ENCODE assay signal across 8 cellular contexts in the genomic region with DNA sequence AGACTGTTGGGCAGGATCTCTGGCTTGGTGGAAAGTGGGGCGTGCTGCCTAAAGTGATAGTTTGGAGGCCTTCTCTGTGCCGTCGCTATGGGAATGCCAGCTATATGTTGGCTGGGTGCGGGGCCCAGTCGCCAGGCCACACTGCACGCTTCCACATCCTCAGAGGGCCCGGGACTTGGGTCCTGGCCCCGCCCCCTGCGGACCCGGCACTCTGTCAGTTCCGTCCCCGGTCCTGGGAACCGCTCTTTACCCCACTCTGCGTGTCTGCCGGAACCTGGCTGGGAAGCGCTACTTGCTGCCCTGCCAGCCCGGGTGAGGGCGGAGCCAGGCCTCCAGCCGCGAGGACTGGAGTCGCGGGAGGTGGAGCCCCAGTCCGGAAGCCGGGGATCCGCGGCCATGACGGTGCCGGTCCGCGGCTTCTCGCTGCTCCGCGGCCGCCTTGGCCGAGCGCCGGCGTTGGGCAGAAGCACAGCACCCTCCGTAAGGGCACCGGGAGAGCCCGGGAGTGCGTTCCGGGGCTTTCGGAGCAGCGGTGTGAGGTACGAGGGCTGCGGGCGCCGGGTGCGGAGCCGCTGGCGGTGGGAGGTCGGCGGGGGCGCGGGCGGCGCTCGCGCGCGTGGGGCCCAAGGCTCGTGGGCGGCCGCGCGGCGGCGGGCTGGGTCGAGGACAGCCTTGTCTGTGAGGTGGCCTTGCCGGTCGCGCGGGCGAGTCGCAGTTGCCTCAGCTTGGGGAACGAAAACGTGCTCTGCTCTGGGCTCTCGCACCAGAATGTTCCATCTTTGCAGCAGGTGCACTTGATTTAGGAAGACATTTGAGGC. TPM values are rescaled to one million over a fixed set of nuclear protein-coding genes. Genes with fewer than 3 reads are reported as not detected.
DNase-seq lines count a peak whose midpoint lies in the region; ATAC-seq and TF ChIP-seq lines count a peak whose summit lies in the region.

Gene MTHFD2L (plus strand): TSS at position 376 of the 818 bp plus-strand sequence. CDS start 21 bp downstream, at position 397.

- peaks cover 22% of the 10 kb centered on the region for H3K36me3 Mint-ChIP-seq in WTC11
- peaks cover 0 to 13% (median 10%) of the 10 kb centered on the region in 3 donors for H3K36me3 Mint-ChIP-seq in immature natural killer cell

- H3K4me1 Mint-ChIP-seq in WTC11, result peaks cover 43% of the 10 kb centered on the region
- peaks cover 22 to 29% of the 10 kb centered on the region in 2 donors for H3K4me1 Mint-ChIP-seq in immature natural killer cell

- peak within 1 kb of the TSS; percentile 92 for H3K27ac Mint-ChIP-seq in WTC11
- H3K27ac Mint-ChIP-seq in immature natural killer cell, result peak within 1 kb of the TSS; percentile 86 to 94 (median 90)

- H3K27me3 Mint-ChIP-seq in WTC11 (ENCODE audit: low read depth), result no peaks in the 10 kb centered on the region
- H3K27me3 Mint-ChIP-seq in immature natural killer cell (ENCODE audit: low read depth in 3 of 3), result peaks cover 0 to 2% (median 2%) of the 10 kb centered on the region in 3 donors

- no peaks in the 10 kb centered on the region for H3K9me3 Mint-ChIP-seq in WTC11
- H3K9me3 Mint-ChIP-seq in immature natural killer cell, result no peaks in the 10 kb centered on the region

- DNase-seq in AG08396 (ENCODE audit: low spot score) (peak; percentile 97), NCI-H2196 treated with DMSO at 0.1 percent for 48 hours (lab: John Stamatoyannopoulos, UW; ENCODE audit: unreplicated experiment) (peak; percentile 60), WTC11 (ENCODE audit: low spot score) (peak; percentile 93), caudate nucleus (lab: John Stamatoyannopoulos, UW) (peak; percentile 34 to 96 (median 88)), immature natural killer cell (peak; percentile 81 to 86 (median 83)), smooth muscle cell of the brain vasculature (ENCODE audit: low read depth, low spot score) (peak; percentile 86)

- POLR2A ChIA-PET in WTC11 (lab: Charles Lee), result interaction anchor here (1.1 kb wide), 1 partner anchor 8 kb away, joined by 4 read pairs; no protein-coding TSS in a partner anchor

- CTCF ChIA-PET in WTC11 (lab: Charles Lee), result interaction anchor here (0.8 to 1.5 kb wide), 2 partner anchors 24 to 71 kb away, joined by 3 to 7 read pairs; no protein-coding TSS in a partner anchor

- no peak for TF ChIP-seq CTCF in WTC11 (IDR thresholded peaks at IDR 0.05)

- H3K4me3 Mint-ChIP-seq in WTC11, result peak within 1 kb of the TSS; percentile 92
- peak within 1 kb of the TSS; percentile 89 to 95 (median 94) for H3K4me3 Mint-ChIP-seq in immature natural killer cell

- peak within 1 kb of the TSS; percentile 87 for H3K27ac ChIP-seq in caudate nucleus (ENCODE audit: low read depth, low read length)

- ATAC-seq in GM18907 (IDR thresholded peaks at IDR 0.05; ENCODE audit: unreplicated experiment), result peak; percentile 99
- peak; percentile 96 for ATAC-seq in HG03139 (IDR thresholded peaks at IDR 0.05; ENCODE audit: unreplicated experiment)
- peak; percentile 98 for ATAC-seq in WTC11

TF ChIP-seq in WTC11, 78 proteins besides CTCF, POLR2A, EP300 and RAD21 (continues in another document):
- TF ChIP-seq, protein P1, sequence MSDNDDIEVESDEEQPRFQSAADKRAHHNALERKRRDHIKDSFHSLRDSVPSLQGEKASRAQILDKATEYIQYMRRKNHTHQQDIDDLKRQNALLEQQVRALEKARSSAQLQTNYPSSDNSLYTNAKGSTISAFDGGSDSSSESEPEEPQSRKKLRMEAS (CRISPR knock-in tag; IDR thresholded peaks at IDR 0.05), result peak; percentile 78
- TF ChIP-seq CREM (CRISPR knock-in tag; IDR thresholded peaks at IDR 0.05) (peak; percentile 70), ZNF121 (CRISPR knock-in tag; IDR thresholded peaks at IDR 0.05) (no peak), MYBL2 (CRISPR knock-in tag; IDR thresholded peaks at IDR 0.05) (peak; percentile 56; the same call in 1 of the 2 replicates), ATF2 (CRISPR knock-in tag; IDR thresholded peaks at IDR 0.05; ENCODE audit: borderline replicate concordance, low read depth) (no peak), NFATC4 (CRISPR knock-in tag; IDR thresholded peaks at IDR 0.05) (no peak), MXD4 (CRISPR knock-in tag; IDR thresholded peaks at IDR 0.05; ENCODE audit: borderline replicate concordance) (no peak), SMAD4 (CRISPR knock-in tag; IDR thresholded peaks at IDR 0.05) (0 out of 2 replicates have a peak, but pooled peaks have one; percentile 50), ELF4 (CRISPR knock-in tag; IDR thresholded peaks at IDR 0.05; ENCODE audit: low read depth) (peak; percentile 76; the same call in 1 of the 2 replicates), FOXP1 (CRISPR knock-in tag; IDR thresholded peaks at IDR 0.05; ENCODE audit: borderline replicate concordance) (peak; percentile 70; the same call in 1 of the 2 replicates), JUN (CRISPR knock-in tag; IDR thresholded peaks at IDR 0.05) (no peak), ATF1 (CRISPR knock-in tag; IDR thresholded peaks at IDR 0.05) (no peak), TEAD1 (CRISPR knock-in tag; IDR thresholded peaks at IDR 0.05) (peak; percentile 61; the same call in 1 of the 2 replicates), ZNF219 (CRISPR knock-in tag; IDR thresholded peaks at IDR 0.05; ENCODE audit: borderline replicate concordance) (peak; percentile 79; the same call in 1 of the 2 replicates), ZNF138 (CRISPR knock-in tag; conservative IDR thresholded peaks at IDR 0.05) (peak; percentile 79; the same call in 1 of the 2 replicates), FOXJ3 (CRISPR knock-in tag; IDR thresholded peaks at IDR 0.05; ENCODE audit: borderline replicate concordance) (no peak), GABPB1 (CRISPR knock-in tag; IDR thresholded peaks at IDR 0.05) (peak; percentile 74; the same call in 1 of the 2 replicates), CREB1 (CRISPR knock-in tag; IDR thresholded peaks at IDR 0.05) (peak; percentile 22; the same call in 1 of the 2 replicates)
- TF ChIP-seq, protein P2, sequence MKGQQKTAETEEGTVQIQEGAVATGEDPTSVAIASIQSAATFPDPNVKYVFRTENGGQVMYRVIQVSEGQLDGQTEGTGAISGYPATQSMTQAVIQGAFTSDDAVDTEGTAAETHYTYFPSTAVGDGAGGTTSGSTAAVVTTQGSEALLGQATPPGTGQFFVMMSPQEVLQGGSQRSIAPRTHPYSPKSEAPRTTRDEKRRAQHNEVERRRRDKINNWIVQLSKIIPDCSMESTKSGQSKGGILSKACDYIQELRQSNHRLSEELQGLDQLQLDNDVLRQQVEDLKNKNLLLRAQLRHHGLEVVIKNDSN (CRISPR knock-in tag; IDR thresholded peaks at IDR 0.05), result 0 out of 2 replicates have a peak, but pooled peaks have one; percentile 35
- TF ChIP-seq, protein P3, sequence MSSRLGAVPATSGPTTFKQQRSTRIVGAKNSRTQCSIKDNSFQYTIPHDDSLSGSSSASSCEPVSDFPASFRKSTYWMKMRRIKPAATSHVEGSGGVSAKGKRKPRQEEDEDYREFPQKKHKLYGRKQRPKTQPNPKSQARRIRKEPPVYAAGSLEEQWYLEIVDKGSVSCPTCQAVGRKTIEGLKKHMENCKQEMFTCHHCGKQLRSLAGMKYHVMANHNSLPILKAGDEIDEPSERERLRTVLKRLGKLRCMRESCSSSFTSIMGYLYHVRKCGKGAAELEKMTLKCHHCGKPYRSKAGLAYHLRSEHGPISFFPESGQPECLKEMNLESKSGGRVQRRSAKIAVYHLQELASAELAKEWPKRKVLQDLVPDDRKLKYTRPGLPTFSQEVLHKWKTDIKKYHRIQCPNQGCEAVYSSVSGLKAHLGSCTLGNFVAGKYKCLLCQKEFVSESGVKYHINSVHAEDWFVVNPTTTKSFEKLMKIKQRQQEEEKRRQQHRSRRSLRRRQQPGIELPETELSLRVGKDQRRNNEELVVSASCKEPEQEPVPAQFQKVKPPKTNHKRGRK (CRISPR knock-in tag; IDR thresholded peaks at IDR 0.05; ENCODE audit: borderline replicate concordance), result 0 out of 2 replicates have a peak, but pooled peaks have one; percentile 58
- TF ChIP-seq, protein P4, sequence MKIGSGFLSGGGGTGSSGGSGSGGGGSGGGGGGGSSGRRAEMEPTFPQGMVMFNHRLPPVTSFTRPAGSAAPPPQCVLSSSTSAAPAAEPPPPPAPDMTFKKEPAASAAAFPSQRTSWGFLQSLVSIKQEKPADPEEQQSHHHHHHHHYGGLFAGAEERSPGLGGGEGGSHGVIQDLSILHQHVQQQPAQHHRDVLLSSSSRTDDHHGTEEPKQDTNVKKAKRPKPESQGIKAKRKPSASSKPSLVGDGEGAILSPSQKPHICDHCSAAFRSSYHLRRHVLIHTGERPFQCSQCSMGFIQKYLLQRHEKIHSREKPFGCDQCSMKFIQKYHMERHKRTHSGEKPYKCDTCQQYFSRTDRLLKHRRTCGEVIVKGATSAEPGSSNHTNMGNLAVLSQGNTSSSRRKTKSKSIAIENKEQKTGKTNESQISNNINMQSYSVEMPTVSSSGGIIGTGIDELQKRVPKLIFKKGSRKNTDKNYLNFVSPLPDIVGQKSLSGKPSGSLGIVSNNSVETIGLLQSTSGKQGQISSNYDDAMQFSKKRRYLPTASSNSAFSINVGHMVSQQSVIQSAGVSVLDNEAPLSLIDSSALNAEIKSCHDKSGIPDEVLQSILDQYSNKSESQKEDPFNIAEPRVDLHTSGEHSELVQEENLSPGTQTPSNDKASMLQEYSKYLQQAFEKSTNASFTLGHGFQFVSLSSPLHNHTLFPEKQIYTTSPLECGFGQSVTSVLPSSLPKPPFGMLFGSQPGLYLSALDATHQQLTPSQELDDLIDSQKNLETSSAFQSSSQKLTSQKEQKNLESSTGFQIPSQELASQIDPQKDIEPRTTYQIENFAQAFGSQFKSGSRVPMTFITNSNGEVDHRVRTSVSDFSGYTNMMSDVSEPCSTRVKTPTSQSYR (CRISPR knock-in tag; IDR thresholded peaks at IDR 0.05), result 0 out of 2 replicates have a peak, but pooled peaks have one; percentile 16

RNA-seq across cellular contexts. Expression of gene MTHFD2L, which starts in this region (rescaled TPM):
- total RNA-seq in WTC11 (2021), result 9.4 to 10.6 TPM (median 10.5 TPM) in 3 replicates
- polyA plus RNA-seq in immature natural killer cell, result 1 to 10 TPM; 4.5 to 5.7 (median 4.6) TPM

Comparison
In these comparisons a context has a peak if more than half of its experiments do, and no peak if none do; other contexts are left out.
1. Peak in every context shown above with its lines: DNase-seq, ATAC-seq and H3K27ac ChIP-seq.